8 cellular contexts compared by ENCODE assay signal in genomic region chr1:27862671-27863551, GRCh38. TPM values are rescaled to one million over a fixed set of nuclear protein-coding genes. Genes with fewer than 3 reads are reported as not detected.
DNase-seq lines count a peak whose midpoint lies in the region; ATAC-seq and TF ChIP-seq lines count a peak whose summit lies in the region.

No MANE protein-coding gene starts in this region.

- no peaks in the 10 kb centered on the region for H3K36me3 Mint-ChIP-seq in stimulated activated memory B cell treated with anti-CD40 and anti-IgM and Interleukin-4, amounts not matched to agents 10 μg/mL and 1 μg/mL and 100 μg/mL, for 72 hours

- ATAC-seq in stimulated activated memory B cell treated with anti-CD40 and anti-IgM and Interleukin-4, amounts not matched to agents 10 μg/mL and 1 μg/mL and 100 μg/mL, for 72 hours = peak; percentile 89
- ATAC-seq in GM21717 (IDR thresholded peaks at IDR 0.05; ENCODE audit: unreplicated experiment) (no peak), HG02798 (IDR thresholded peaks at IDR 0.05; ENCODE audit: poor library complexity, unreplicated experiment) (no peak), GM21360 (IDR thresholded peaks at IDR 0.05; ENCODE audit: unreplicated experiment) (no peak)

- H3K4me3 Mint-ChIP-seq in stimulated activated memory B cell treated with anti-CD40 and anti-IgM and Interleukin-4, amounts not matched to agents 10 μg/mL and 1 μg/mL and 100 μg/mL, for 72 hours = peak overlapping the region; percentile 11

- DNase-seq in Daoy (ENCODE audit: low read depth) (peak; percentile 93), amniotic stem cell (lab: John Stamatoyannopoulos, UW) (peak; percentile 90), hippocampal formation (lab: John Stamatoyannopoulos, UW) (peak; percentile 36 to 58)

- TF ChIP-seq EP300 in Ishikawa (IDR thresholded peaks at IDR 0.05; ENCODE audit: borderline replicate concordance) = no peak

- H3K4me1 Mint-ChIP-seq in stimulated activated memory B cell treated with anti-CD40 and anti-IgM and Interleukin-4, amounts not matched to agents 10 μg/mL and 1 μg/mL and 100 μg/mL, for 72 hours = peaks cover 71% of the 10 kb centered on the region

- peak overlapping the region; percentile 84 for H3K27ac Mint-ChIP-seq in stimulated activated memory B cell treated with anti-CD40 and anti-IgM and Interleukin-4, amounts not matched to agents 10 μg/mL and 1 μg/mL and 100 μg/mL, for 72 hours

- no peaks in the 10 kb centered on the region for H3K9me3 Mint-ChIP-seq in stimulated activated memory B cell treated with anti-CD40 and anti-IgM and Interleukin-4, amounts not matched to agents 10 μg/mL and 1 μg/mL and 100 μg/mL, for 72 hours

- no peak for TF ChIP-seq RAD21 in Ishikawa (IDR thresholded peaks at IDR 0.05; ENCODE audit: low read depth)

- H3K27me3 Mint-ChIP-seq in stimulated activated memory B cell treated with anti-CD40 and anti-IgM and Interleukin-4, amounts not matched to agents 10 μg/mL and 1 μg/mL and 100 μg/mL, for 72 hours = no peaks in the 10 kb centered on the region

TF ChIP-seq in Ishikawa, 13 proteins besides CTCF, POLR2A, EP300 and RAD21:
- TF ChIP-seq CEBPB (IDR thresholded peaks at IDR 0.05) (no peak), MAX (IDR thresholded peaks at IDR 0.05) (0 out of 2 replicates have a peak, but pooled peaks have one; percentile 21)
TF ChIP-seq in Ishikawa: peak in this region for 1.

RNA-seq across cellular contexts. Expression of gene THEMIS2, which starts 9.4 kb away (rescaled TPM):
- total RNA-seq in Daoy (2014; rRNA removed; shearing (Covaris generic)) = 1.8 and 4.3 TPM in 2 replicates

RNA-seq across cellular contexts. Expression of gene PPP1R8, which starts 32.3 kb away (rescaled TPM):
- 53.6 and 60.0 TPM in 2 replicates for total RNA-seq in Daoy (2014; rRNA removed; shearing (Covaris generic))

RNA-seq across cellular contexts. Expression of gene RPA2, which starts 51.5 kb away (rescaled TPM):
- total RNA-seq in Daoy (2014; rRNA removed; shearing (Covaris generic)) = 130 and 131 TPM in 2 replicates
